ENCODE assay signal across 1 cellular context in the genomic region with DNA sequence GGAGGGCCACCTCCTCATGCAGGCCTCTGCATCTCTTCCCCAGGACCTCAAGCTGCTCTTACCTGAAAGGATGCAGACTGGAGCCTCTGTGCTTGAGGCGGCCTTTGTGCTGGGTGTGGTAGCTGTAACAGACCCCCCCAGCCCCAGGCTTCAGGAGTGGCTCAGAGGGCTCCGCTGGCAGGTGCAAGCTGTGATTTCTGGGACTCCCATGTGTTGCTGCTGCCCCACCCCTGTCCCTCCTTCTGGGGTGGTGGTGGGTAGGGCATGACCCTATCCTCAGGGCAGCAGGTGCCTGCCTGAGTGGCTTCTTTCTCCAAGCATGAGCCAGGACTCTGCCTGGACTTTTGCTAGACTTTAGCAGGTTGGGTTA.
TF ChIP-seq lines count a peak whose summit lies in the region.

No MANE protein-coding gene starts in this region.

TF ChIP-seq in HCT116, 20 proteins besides CTCF, POLR2A, EP300 and RAD21:
- TF ChIP-seq POLR2AphosphoS5 (IDR thresholded peaks at IDR 0.05; ENCODE audit: low read depth, low read length) (no peak), CEBPB (IDR thresholded peaks at IDR 0.05; ENCODE audit: low read depth) (no peak)
- TF ChIP-seq, protein P1, sequence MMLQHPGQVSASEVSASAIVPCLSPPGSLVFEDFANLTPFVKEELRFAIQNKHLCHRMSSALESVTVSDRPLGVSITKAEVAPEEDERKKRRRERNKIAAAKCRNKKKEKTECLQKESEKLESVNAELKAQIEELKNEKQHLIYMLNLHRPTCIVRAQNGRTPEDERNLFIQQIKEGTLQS (IDR thresholded peaks at IDR 0.05) = no peak
- TF ChIP-seq, protein P2, sequence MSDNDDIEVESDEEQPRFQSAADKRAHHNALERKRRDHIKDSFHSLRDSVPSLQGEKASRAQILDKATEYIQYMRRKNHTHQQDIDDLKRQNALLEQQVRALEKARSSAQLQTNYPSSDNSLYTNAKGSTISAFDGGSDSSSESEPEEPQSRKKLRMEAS (IDR thresholded peaks at IDR 0.05) = no peak
- TF ChIP-seq, protein P3, sequence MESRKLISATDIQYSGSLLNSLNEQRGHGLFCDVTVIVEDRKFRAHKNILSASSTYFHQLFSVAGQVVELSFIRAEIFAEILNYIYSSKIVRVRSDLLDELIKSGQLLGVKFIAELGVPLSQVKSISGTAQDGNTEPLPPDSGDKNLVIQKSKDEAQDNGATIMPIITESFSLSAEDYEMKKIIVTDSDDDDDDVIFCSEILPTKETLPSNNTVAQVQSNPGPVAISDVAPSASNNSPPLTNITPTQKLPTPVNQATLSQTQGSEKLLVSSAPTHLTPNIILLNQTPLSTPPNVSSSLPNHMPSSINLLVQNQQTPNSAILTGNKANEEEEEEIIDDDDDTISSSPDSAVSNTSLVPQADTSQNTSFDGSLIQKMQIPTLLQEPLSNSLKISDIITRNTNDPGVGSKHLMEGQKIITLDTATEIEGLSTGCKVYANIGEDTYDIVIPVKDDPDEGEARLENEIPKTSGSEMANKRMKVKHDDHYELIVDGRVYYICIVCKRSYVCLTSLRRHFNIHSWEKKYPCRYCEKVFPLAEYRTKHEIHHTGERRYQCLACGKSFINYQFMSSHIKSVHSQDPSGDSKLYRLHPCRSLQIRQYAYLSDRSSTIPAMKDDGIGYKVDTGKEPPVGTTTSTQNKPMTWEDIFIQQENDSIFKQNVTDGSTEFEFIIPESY (IDR thresholded peaks at IDR 0.05; ENCODE audit: extremely low read depth, insufficient replicate concordance, low read length) = no peak
